In genomic region chr7:45001138-45001694, GRCh38 we compare ENCODE assay signal across 8 cellular contexts. TPM values are rescaled to one million over a fixed set of nuclear protein-coding genes. Genes with fewer than 3 reads are reported as not detected.
DNase-seq lines count a peak whose midpoint lies in the region; ATAC-seq and TF ChIP-seq lines count a peak whose summit lies in the region.

No MANE protein-coding gene starts in this region.

- peak overlapping the region; percentile 87 for H3K4me3 Mint-ChIP-seq in dendritic cell treated with granulocyte-macrophage colony-stimulating factor and Interleukin-4, amounts not matched to agents 40 ng/mL and 50 ng/mL, for 4 days
- peak overlapping the region; percentile 98 for H3K4me3 Mint-ChIP-seq in natural killer cell

- H3K9ac ChIP-seq in HUES48 (ENCODE audit: low read depth, low read length) = no peak overlapping the region

- intact Hi-C loops in dendritic cell treated with granulocyte-macrophage colony-stimulating factor and Interleukin-4, amounts not matched to agents 40 ng/mL and 50 ng/mL, for 4 days (cut with micrococcal nuclease) = no loop called here
- intact Hi-C loops in natural killer cell (cut with micrococcal nuclease) = loop anchor here (2.0 kb wide), 2 partner anchors 22 to 26 kb away; partner anchors contain the start of gene MYO1G

- ATAC-seq in GM18868 (IDR thresholded peaks at IDR 0.05; ENCODE audit: unreplicated experiment) (peak; percentile 29), natural killer cell (peak in 2 of 3 donors; percentile 21 to 29)
- ATAC-seq in activated CD4-positive, CD25-positive, alpha-beta regulatory T cell treated with anti-CD3 and anti-CD28 coated beads, Interleukin-2, amount 50 U/mL, for 24 hours = peak; percentile 69 to 70

- H3K4me3 ChIP-seq in AG10803 (ENCODE audit: low read length) (peak overlapping the region; percentile 64), HUES48 (ENCODE audit: low read depth, low read length) (peak overlapping the region; percentile 99)

- H3K27me3 ChIP-seq in HUES48 (ENCODE audit: control insufficient read depth, insufficient read depth, low read length) = no peaks in the 10 kb centered on the region

- 0 out of 2 replicates have a peak, but pooled peaks cover 2% of the 10 kb centered on the region for H3K36me3 ChIP-seq in HUES48 (ENCODE audit: control insufficient read depth, insufficient read depth, low read length)

- no peak for TF ChIP-seq CTCF in AG10803 (conservative IDR thresholded peaks at IDR 0.05; ENCODE audit: low read length)
- no peak for TF ChIP-seq CTCF in natural killer cell (IDR thresholded peaks at IDR 0.05)

- peak overlapping the region; percentile 95 for H3K27ac Mint-ChIP-seq in dendritic cell treated with granulocyte-macrophage colony-stimulating factor and Interleukin-4, amounts not matched to agents 40 ng/mL and 50 ng/mL, for 4 days
- peak overlapping the region; percentile 78 to 95 for H3K27ac Mint-ChIP-seq in natural killer cell

- no peaks in the 10 kb centered on the region for H3K9me3 ChIP-seq in HUES48 (ENCODE audit: control insufficient read depth, insufficient read depth, low read length)

- no peaks in the 10 kb centered on the region for H3K9me3 Mint-ChIP-seq in dendritic cell treated with granulocyte-macrophage colony-stimulating factor and Interleukin-4, amounts not matched to agents 40 ng/mL and 50 ng/mL, for 4 days
- no peaks in the 10 kb centered on the region for H3K9me3 Mint-ChIP-seq in natural killer cell

- DNase-seq in AG10803 (ENCODE audit: low read depth) = no peak
- no peak for DNase-seq in natural killer cell
- no peak for DNase-seq in cortex of kidney (lab: John Stamatoyannopoulos, UW)
- DNase-seq in NOMO-1 (lab: John Stamatoyannopoulos, UW; ENCODE audit: unreplicated experiment in 2 of 2) = no peak

- H3K36me3 Mint-ChIP-seq in dendritic cell treated with granulocyte-macrophage colony-stimulating factor and Interleukin-4, amounts not matched to agents 40 ng/mL and 50 ng/mL, for 4 days (ENCODE audit: low read depth) = peaks cover 34% of the 10 kb centered on the region
- no peaks in the 10 kb centered on the region for H3K36me3 Mint-ChIP-seq in natural killer cell

- H3K27me3 Mint-ChIP-seq in dendritic cell treated with granulocyte-macrophage colony-stimulating factor and Interleukin-4, amounts not matched to agents 40 ng/mL and 50 ng/mL, for 4 days = no peaks in the 10 kb centered on the region
- H3K27me3 Mint-ChIP-seq in natural killer cell (ENCODE audit: low read depth in 2 of 2) = no peaks in the 10 kb centered on the region

- H3K4me1 Mint-ChIP-seq in dendritic cell treated with granulocyte-macrophage colony-stimulating factor and Interleukin-4, amounts not matched to agents 40 ng/mL and 50 ng/mL, for 4 days (ENCODE audit: low read depth) = peaks cover 44% of the 10 kb centered on the region
- peaks cover 26 to 36% of the 10 kb centered on the region in 2 donors for H3K4me1 Mint-ChIP-seq in natural killer cell

- peaks cover 8% of the 10 kb centered on the region for H3K4me1 ChIP-seq in HUES48 (ENCODE audit: control insufficient read depth, insufficient read depth, low read length)

- H3K27ac ChIP-seq in HUES48 (ENCODE audit: low read depth, low read length) = peak overlapping the region; percentile 84

RNA-seq across cellular contexts. Expression of gene CCM2, which starts 1.2 kb away (rescaled TPM):
- total RNA-seq in natural killer cell = 100 to 1,000 TPM in 1 of 3 donors, 10 to 100 TPM in 2; 66.2 to 104 (median 97.5) TPM

RNA-seq across cellular contexts. Expression of gene MYO1G, which starts 22.4 kb away (rescaled TPM):
- total RNA-seq in natural killer cell = 100 to 1,000 TPM; 371 to 470 (median 429) TPM
